Comparison of ENCODE assay signal across 18 cellular contexts in the genomic region with DNA sequence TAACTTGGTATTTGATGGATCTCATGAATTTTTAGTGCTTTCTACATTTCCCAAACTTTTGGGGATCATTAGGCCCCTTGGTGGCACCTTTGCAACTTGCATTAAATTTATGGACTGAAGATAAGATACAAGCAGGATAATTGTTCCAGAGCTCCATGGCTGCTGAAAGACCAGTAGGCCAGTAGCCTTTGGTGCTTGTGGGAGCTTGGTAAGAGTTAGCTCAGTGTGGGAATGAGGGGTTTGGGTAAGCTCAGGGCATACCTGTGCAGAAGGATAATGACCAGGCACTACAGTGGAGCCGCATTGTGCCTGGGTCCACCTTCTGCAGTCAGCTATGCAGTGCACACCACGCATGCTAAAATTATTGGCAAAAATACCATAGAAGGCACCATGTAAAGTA.
DNase-seq lines count a peak whose midpoint lies in the region; ATAC-seq, FAIRE-seq and TF ChIP-seq lines count a peak whose summit lies in the region.
"Had no signal": no experiment of that assay in that cellular context is flagged by ENCODE, and none has a peak within 500 bp of the region (broad histone marks: within the 10 kb centered on the region; RNA-seq: fewer than 3 reads in every experiment).

No MANE protein-coding gene starts in this region.

- no peak overlapping the region for H4K8ac ChIP-seq in mesenchymal stem cell (ENCODE audit: low read length)

- H3K36me3 Mint-ChIP-seq in activated T-helper 2 cell treated with anti-CD3 and anti-CD28 coated beads, Interferon-gamma antibody, Interleukin-2, Interleukin-4, amounts not matched to agents 10 μg/mL and 5 μg/mL and 100 μg/mL, durations not matched to agents 14 hours and 24 hours and 36 hours (ENCODE audit: low read depth): peaks cover 21% of the 10 kb centered on the region
- no peaks in the 10 kb centered on the region for H3K36me3 Mint-ChIP-seq in stimulated activated memory B cell treated with anti-CD40 and anti-IgM and Interleukin-4, amounts not matched to agents 10 μg/mL and 1 μg/mL and 100 μg/mL, for 72 hours
- H3K36me3 Mint-ChIP-seq in activated CD8-positive, alpha-beta T cell treated with anti-CD3 and anti-CD28 coated beads for 36 hours (ENCODE audit: low read depth): no peaks in the 10 kb centered on the region

- H3K4ac ChIP-seq in mesenchymal stem cell (ENCODE audit: low read depth in 1 of 2, low read length in 2 of 2): no peak overlapping the region

- 92% methylated on average over 2 of the region's 2 CpGs for WGBS in mesenchymal stem cell

- no peak overlapping the region for H4K91ac ChIP-seq in mesenchymal stem cell (ENCODE audit: low read length)

- peak; percentile 39 for ATAC-seq in stimulated activated memory B cell treated with anti-CD40 and anti-IgM and Interleukin-4, amounts not matched to agents 10 μg/mL and 1 μg/mL and 100 μg/mL, for 72 hours
- ATAC-seq in activated CD8-positive, alpha-beta T cell treated with anti-CD3 and anti-CD28 coated beads for 36 hours: no peak

- H3K4me1 ChIP-seq in mesenchymal stem cell (ENCODE audit: control insufficient read depth, insufficient read depth, low read depth, low read length): peaks cover 3% of the 10 kb centered on the region

- no peaks in the 10 kb centered on the region for H3K9me3 ChIP-seq in mesenchymal stem cell (ENCODE audit: control insufficient read depth, low read length)

- H3K36me3 ChIP-seq in bronchial epithelial cell (ENCODE audit: control insufficient read depth, insufficient read depth, low read length): no peaks in the 10 kb centered on the region
- peaks cover 0 to 6% of the 10 kb centered on the region in 2 experiments for H3K36me3 ChIP-seq in mesenchymal stem cell (ENCODE audit: control insufficient read depth in 1 of 2, insufficient read depth in 2 of 2, low read depth in 1 of 2, low read length in 2 of 2)

- H3K27me3 ChIP-seq in bronchial epithelial cell (ENCODE audit: control insufficient read depth, insufficient read depth, low read length) (no peaks in the 10 kb centered on the region), mesenchymal stem cell (ENCODE audit: control insufficient read depth in 1 of 2, insufficient read depth in 1 of 2, low read length in 2 of 2) (no peaks in the 10 kb centered on the region)

- no peak overlapping the region for H3K9ac ChIP-seq in mesenchymal stem cell (ENCODE audit: low read length)

- no peak overlapping the region for H2AFZ ChIP-seq in mesenchymal stem cell (ENCODE audit: low read depth, low read length)

- H3K4me3 ChIP-seq in bronchial epithelial cell (ENCODE audit: low read depth, low read length) (no peak overlapping the region), mesenchymal stem cell (ENCODE audit: insufficient read depth in 1 of 2, low read depth in 1 of 2, low read length in 2 of 2) (no peak overlapping the region)

- FAIRE-seq in bronchial epithelial cell (lab: Jason Lieb, UNC): peak; percentile 36
- FAIRE-seq: GM12891, GM18507 had no signal

- H3K27ac ChIP-seq in mesenchymal stem cell (ENCODE audit: low read length, poor library complexity, severe bottlenecking): no peak overlapping the region

- no peak overlapping the region for H3K23ac ChIP-seq in mesenchymal stem cell (ENCODE audit: low read length in 2 of 2)

- no peak overlapping the region for H3K14ac ChIP-seq in mesenchymal stem cell (ENCODE audit: low read length in 2 of 2)

- intact Hi-C loops in activated T-helper 2 cell treated with anti-CD3 and anti-CD28 coated beads, Interferon-gamma antibody, Interleukin-2, Interleukin-4, amounts not matched to agents 10 μg/mL and 5 μg/mL and 100 μg/mL, durations not matched to agents 14 hours and 24 hours and 36 hours (cut with micrococcal nuclease): no loop called here
- intact Hi-C loops in activated CD8-positive, alpha-beta T cell treated with anti-CD3 and anti-CD28 coated beads for 36 hours (cut with micrococcal nuclease): no loop called here

- no peak for DNase-seq in activated T-helper 2 cell treated with anti-CD3 and anti-CD28 coated beads, Interferon-gamma antibody, Interleukin-2, Interleukin-4, amounts not matched to agents 10 μg/mL and 5 μg/mL and 100 μg/mL, durations not matched to agents 14 hours and 24 hours and 36 hours (ENCODE audit: low spot score)
- DNase-seq in bronchial epithelial cell (ENCODE audit: low read depth): no peak
- DNase-seq in mesenchymal stem cell: no peak
- no peak for DNase-seq in activated CD8-positive, alpha-beta memory T cell treated with anti-CD3 and anti-CD28 coated beads for 24 hours
- DNase-seq in activated CD8-positive, alpha-beta T cell treated with anti-CD3 and anti-CD28 coated beads for 36 hours: no peak
- no peak for DNase-seq in NCI-H146 (lab: John Stamatoyannopoulos, UW)
- DNase-seq: C1 segment of cervical spinal cord; Calu3; CD4-positive, alpha-beta memory T cell; COR-L47; DMS79 treated with DMSO at 0.1 percent for 48 hours; GF-D8; GOT3; H7; HCEC 1CT had no signal

- peaks cover 3% of the 10 kb centered on the region for H3K79me1 ChIP-seq in mesenchymal stem cell (replicated peaks; ENCODE audit: low read length, poor library complexity, severe bottlenecking)

- H3K27ac Mint-ChIP-seq in activated T-helper 2 cell treated with anti-CD3 and anti-CD28 coated beads, Interferon-gamma antibody, Interleukin-2, Interleukin-4, amounts not matched to agents 10 μg/mL and 5 μg/mL and 100 μg/mL, durations not matched to agents 14 hours and 24 hours and 36 hours: peak overlapping the region; percentile 27
- H3K27ac Mint-ChIP-seq in stimulated activated memory B cell treated with anti-CD40 and anti-IgM and Interleukin-4, amounts not matched to agents 10 μg/mL and 1 μg/mL and 100 μg/mL, for 72 hours: no peak overlapping the region
- H3K27ac Mint-ChIP-seq in activated CD8-positive, alpha-beta T cell treated with anti-CD3 and anti-CD28 coated beads for 36 hours: no peak overlapping the region

- H3K9me3 Mint-ChIP-seq in activated T-helper 2 cell treated with anti-CD3 and anti-CD28 coated beads, Interferon-gamma antibody, Interleukin-2, Interleukin-4, amounts not matched to agents 10 μg/mL and 5 μg/mL and 100 μg/mL, durations not matched to agents 14 hours and 24 hours and 36 hours: no peaks in the 10 kb centered on the region
- no peaks in the 10 kb centered on the region for H3K9me3 Mint-ChIP-seq in stimulated activated memory B cell treated with anti-CD40 and anti-IgM and Interleukin-4, amounts not matched to agents 10 μg/mL and 1 μg/mL and 100 μg/mL, for 72 hours
- H3K9me3 Mint-ChIP-seq in activated CD8-positive, alpha-beta T cell treated with anti-CD3 and anti-CD28 coated beads for 36 hours: no peaks in the 10 kb centered on the region
- H3K9me3 Mint-ChIP-seq: CD4-positive, alpha-beta memory T cell had no signal

- POLR2A ChIA-PET in activated CD8-positive, alpha-beta T cell treated with anti-CD3 and anti-CD28 coated beads for 36 hours (lab: Charles Lee): no interaction called here

- no peak for TF ChIP-seq CTCF in bronchial epithelial cell (IDR thresholded peaks at IDR 0.05; ENCODE audit: insufficient read depth, low read length, severe bottlenecking)
- no peak for TF ChIP-seq CTCF in activated CD8-positive, alpha-beta T cell treated with anti-CD3 and anti-CD28 coated beads for 36 hours (IDR thresholded peaks at IDR 0.05)

- H3K4me1 Mint-ChIP-seq in activated T-helper 2 cell treated with anti-CD3 and anti-CD28 coated beads, Interferon-gamma antibody, Interleukin-2, Interleukin-4, amounts not matched to agents 10 μg/mL and 5 μg/mL and 100 μg/mL, durations not matched to agents 14 hours and 24 hours and 36 hours (ENCODE audit: low read depth): peaks cover 53% of the 10 kb centered on the region
- peaks cover 8% of the 10 kb centered on the region for H3K4me1 Mint-ChIP-seq in stimulated activated memory B cell treated with anti-CD40 and anti-IgM and Interleukin-4, amounts not matched to agents 10 μg/mL and 1 μg/mL and 100 μg/mL, for 72 hours
- H3K4me1 Mint-ChIP-seq in activated CD8-positive, alpha-beta T cell treated with anti-CD3 and anti-CD28 coated beads for 36 hours (ENCODE audit: low read depth): peaks cover 28% of the 10 kb centered on the region

- no peak overlapping the region for H2BK12ac ChIP-seq in mesenchymal stem cell (ENCODE audit: low read length in 2 of 2)

- H2BK15ac ChIP-seq in mesenchymal stem cell (ENCODE audit: low read depth, poor library complexity, severe bottlenecking): no peak overlapping the region

- H2AK5ac ChIP-seq in mesenchymal stem cell (ENCODE audit: low read length, severe bottlenecking): peak overlapping the region; percentile 72

- no peak overlapping the region for H3K4me2 ChIP-seq in mesenchymal stem cell (ENCODE audit: low read length, poor library complexity, severe bottlenecking)

- CTCF ChIA-PET in activated CD8-positive, alpha-beta T cell treated with anti-CD3 and anti-CD28 coated beads for 36 hours (lab: Charles Lee): no interaction called here

- H3K18ac ChIP-seq in mesenchymal stem cell (ENCODE audit: low read depth in 1 of 2, low read length in 2 of 2): peak overlapping the region in 1 of 2 experiments; percentile 57

- H2BK120ac ChIP-seq in mesenchymal stem cell (ENCODE audit: low read depth, low read length): no peak overlapping the region

- H3K4me3 Mint-ChIP-seq in activated T-helper 2 cell treated with anti-CD3 and anti-CD28 coated beads, Interferon-gamma antibody, Interleukin-2, Interleukin-4, amounts not matched to agents 10 μg/mL and 5 μg/mL and 100 μg/mL, durations not matched to agents 14 hours and 24 hours and 36 hours (ENCODE audit: low read depth): no peak overlapping the region
- H3K4me3 Mint-ChIP-seq in stimulated activated memory B cell treated with anti-CD40 and anti-IgM and Interleukin-4, amounts not matched to agents 10 μg/mL and 1 μg/mL and 100 μg/mL, for 72 hours: no peak overlapping the region
- H3K4me3 Mint-ChIP-seq in activated CD8-positive, alpha-beta T cell treated with anti-CD3 and anti-CD28 coated beads for 36 hours: no peak overlapping the region

- H2BK5ac ChIP-seq in mesenchymal stem cell (ENCODE audit: low read depth, low read length, poor library complexity, severe bottlenecking): no peak overlapping the region

- H3K27me3 Mint-ChIP-seq in activated T-helper 2 cell treated with anti-CD3 and anti-CD28 coated beads, Interferon-gamma antibody, Interleukin-2, Interleukin-4, amounts not matched to agents 10 μg/mL and 5 μg/mL and 100 μg/mL, durations not matched to agents 14 hours and 24 hours and 36 hours (ENCODE audit: low read depth): no peaks in the 10 kb centered on the region
- H3K27me3 Mint-ChIP-seq in stimulated activated memory B cell treated with anti-CD40 and anti-IgM and Interleukin-4, amounts not matched to agents 10 μg/mL and 1 μg/mL and 100 μg/mL, for 72 hours: no peaks in the 10 kb centered on the region
- no peaks in the 10 kb centered on the region for H3K27me3 Mint-ChIP-seq in activated CD8-positive, alpha-beta T cell treated with anti-CD3 and anti-CD28 coated beads for 36 hours
- H3K27me3 Mint-ChIP-seq: CD4-positive, alpha-beta memory T cell had no signal
